Comparison of ENCODE assay signal across 30 cellular contexts in the genomic region with DNA sequence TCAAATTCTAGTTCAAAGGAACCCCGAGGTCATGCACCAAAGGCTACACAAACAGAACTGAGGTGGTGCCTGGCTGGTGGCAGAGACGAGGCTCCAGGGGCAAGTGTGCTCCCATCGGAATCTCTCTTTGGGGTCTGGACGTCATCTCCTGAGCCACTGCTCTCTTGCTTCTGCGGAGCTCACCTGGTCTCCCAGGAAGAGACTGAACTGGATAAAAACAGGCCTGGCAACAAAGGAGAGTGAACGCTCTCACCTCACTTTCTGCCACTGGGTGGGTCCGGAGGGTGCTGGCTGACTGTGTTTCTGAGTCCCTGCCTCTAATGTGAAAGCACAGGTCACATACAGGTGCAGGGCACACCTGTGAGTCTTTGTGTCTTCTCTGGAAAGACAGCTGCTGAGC. TPM values are rescaled to one million over a fixed set of nuclear protein-coding genes. Genes with fewer than 3 reads are reported as not detected.
DNase-seq lines count a peak whose midpoint lies in the region; ATAC-seq and TF ChIP-seq lines count a peak whose summit lies in the region.
"Had no signal": no experiment of that assay in that cellular context is flagged by ENCODE, and none has a peak within 500 bp of the region (broad histone marks: within the 10 kb centered on the region; RNA-seq: fewer than 3 reads in every experiment).

No MANE protein-coding gene starts in this region.

- intact Hi-C loops in Right ventricle myocardium superior (cut with DNase I), result no loop called here
- intact Hi-C loops in left ventricle myocardium superior (cut with micrococcal nuclease), result no loop called here
- intact Hi-C loops in sciatic nerve (cut with DNase I), result no loop called here

- no peak for TF ChIP-seq CTCF in coronary artery (IDR thresholded peaks at IDR 0.05)

- H3K4me1 ChIP-seq in SJCRH30, result no peaks in the 10 kb centered on the region

- no peaks in the 10 kb centered on the region for H3K9me3 ChIP-seq in SJCRH30 (replicated peaks)
- H3K9me3 ChIP-seq: MG63 had no signal

- peaks cover 16% of the 10 kb centered on the region for H3K27me3 Mint-ChIP-seq in stimulated activated naive CD8-positive, alpha-beta T cell treated with anti-CD3 and anti-CD28 coated beads, Interleukin-15, amount 100 ng/mL, for 72 hours

- no peak overlapping the region for H3K27ac Mint-ChIP-seq in stimulated activated naive CD8-positive, alpha-beta T cell treated with anti-CD3 and anti-CD28 coated beads, Interleukin-15, amount 100 ng/mL, for 72 hours
- H3K27ac Mint-ChIP-seq: B cell; CD8-positive, alpha-beta memory T cell had no signal

- ATAC-seq in activated CD4-positive, CD25-positive, alpha-beta regulatory T cell treated with anti-CD3 and anti-CD28 coated beads, Interleukin-2, amount 50 U/mL, for 24 hours, result no peak
- no peak for ATAC-seq in Right ventricle myocardium superior (ENCODE audit: poor library complexity)
- ATAC-seq in left ventricle myocardium superior, result no peak
- no peak for ATAC-seq in sciatic nerve
- no peak for ATAC-seq in stimulated activated naive CD8-positive, alpha-beta T cell treated with anti-CD3 and anti-CD28 coated beads, Interleukin-15, amount 100 ng/mL, for 72 hours
- ATAC-seq: GM12878, PC-3 had no signal

- H3K27me3 ChIP-seq in SJCRH30, result no peaks in the 10 kb centered on the region

- H3K4me3 ChIP-seq in coronary artery, result no peak overlapping the region
- H3K4me3 ChIP-seq in SJCRH30, result no peak overlapping the region
- H3K4me3 ChIP-seq: GM12878, MG63 had no signal

- H3K4me1 Mint-ChIP-seq in stimulated activated naive CD8-positive, alpha-beta T cell treated with anti-CD3 and anti-CD28 coated beads, Interleukin-15, amount 100 ng/mL, for 72 hours, result no peaks in the 10 kb centered on the region
- H3K4me1 Mint-ChIP-seq: B cell; CD8-positive, alpha-beta memory T cell had no signal

- no peaks in the 10 kb centered on the region for H3K36me3 ChIP-seq in SJCRH30
- H3K36me3 ChIP-seq: MG63 had no signal

- no peaks in the 10 kb centered on the region for H3K9me3 Mint-ChIP-seq in stimulated activated naive CD8-positive, alpha-beta T cell treated with anti-CD3 and anti-CD28 coated beads, Interleukin-15, amount 100 ng/mL, for 72 hours

- H3K27ac ChIP-seq in coronary artery (no peak overlapping the region), SJCRH30 (no peak overlapping the region)
- H3K27ac ChIP-seq: 22Rv1, C4-2B had no signal

- peak; percentile 23 for DNase-seq in activated CD4-positive, CD25-positive, alpha-beta regulatory T cell treated with anti-CD3 and anti-CD28 coated beads, Interleukin-2, amount 50 U/mL, for 72 hours
- DNase-seq in Right ventricle myocardium superior (peak; percentile 16), left ventricle myocardium superior (no peak), coronary artery (ENCODE audit: low spot score) (peak; percentile 56), sciatic nerve (ENCODE audit: low spot score) (peak; percentile 27), SJCRH30 (no peak)
- DNase-seq in stimulated activated naive CD8-positive, alpha-beta T cell treated with anti-CD3 and anti-CD28 coated beads, Interleukin-15, amount 100 ng/mL, for 72 hours, result no peak
- DNase-seq: CD8-positive, alpha-beta memory T cell; DMS 273 treated with DMSO at 0.1 percent for 48 hours; DMS79; EL; GDM1; GOT3; HCEC 1CT; IMR-90; KG1; MG63; NCI-H2029; NCI-H446 treated with DMSO at 0.1 percent for 48 hours; NCI-H526; NCI-H82; NK-92 treated with Interleukin-12 subunit alpha and Interleukin-12 subunit beta, amount 100 ng/mL, for 24 hours; PC-3; SHP77 treated with DMSO at 0.1 percent for 48 hours had no signal

- H3K4me3 Mint-ChIP-seq in stimulated activated naive CD8-positive, alpha-beta T cell treated with anti-CD3 and anti-CD28 coated beads, Interleukin-15, amount 100 ng/mL, for 72 hours, result no peak overlapping the region
- H3K4me3 Mint-ChIP-seq: B cell; CD8-positive, alpha-beta memory T cell had no signal

RNA-seq across cellular contexts. Expression of gene VIPR2, which starts 22.4 kb away (rescaled TPM):
- total RNA-seq in Right ventricle myocardium superior (15.2 TPM), left ventricle myocardium superior (21.3 TPM), sciatic nerve (2.0 TPM)
- total RNA-seq in SJCRH30 (2014; rRNA removed; shearing (Covaris generic)), result 9.6 and 10.2 TPM in 2 replicates
- total RNA-seq: B cell, GM12878, IMR-90, PC-3, RPMI7951 had no signal

Comparison
In these comparisons a context has a peak if more than half of its experiments do, and no peak if none do; other contexts are left out.
1. DNase-seq: peak in activated CD4-positive, CD25-positive, alpha-beta regulatory T cell treated with anti-CD3 and anti-CD28 coated beads, Interleukin-2, amount 50 U/mL, for 72 hours (single experiment), Right ventricle myocardium superior (single experiment), coronary artery (single experiment) and sciatic nerve (single experiment); none in left ventricle myocardium superior (single experiment), stimulated activated naive CD8-positive, alpha-beta T cell treated with anti-CD3 and anti-CD28 coated beads, Interleukin-15, amount 100 ng/mL, for 72 hours (0 of 2) and SJCRH30 (0 of 2).